34 cellular contexts compared by ENCODE assay signal in genomic region chr7:12299367-12299766, GRCh38.
"Had no signal": no experiment of that assay in that cellular context is flagged by ENCODE, and none has a peak within 500 bp of the region (broad histone marks: within the 10 kb centered on the region; RNA-seq: fewer than 3 reads in every experiment).

No MANE protein-coding gene starts in this region.

- H3K9me3 ChIP-seq: MG63 had no signal

- H3K36me3 ChIP-seq: MG63 had no signal

- DNase-seq: Kasumi-1, MG63, MM.1S, NCI-H1048, NCI-H1092, NCI-H1092 treated with DMSO at 0.1 percent for 48 hours, NCI-H1105, NCI-H1105 treated with DMSO at 0.1 percent for 48 hours, NCI-H1417, NCI-H1417 treated with DMSO at 0.1 percent for 48 hours, NCI-H1436, NCI-H1436 treated with DMSO at 0.1 percent for 48 hours, NCI-H146, NCI-H1694, NCI-H1694 treated with DMSO at 0.1 percent for 48 hours, NCI-H187, NCI-H187 treated with DMSO at 0.1 percent for 48 hours, NCI-H1930, NCI-H2029, NCI-H2029 treated with DMSO at 0.1 percent for 48 hours, NCI-H2081, NCI-H2081 treated with DMSO at 0.1 percent for 48 hours, NCI-H2107, NCI-H2171, NCI-H2171 treated with DMSO at 0.1 percent for 48 hours, NCI-H2227 treated with DMSO at 0.1 percent for 48 hours, NCI-H226, NCI-H345, NCI-H446, NCI-H446 treated with DMSO at 0.1 percent for 48 hours, NCI-H510A, NCI-H510A treated with DMSO at 0.1 percent for 48 hours, NCI-H524, NCI-H524 treated with DMSO at 0.1 percent for 48 hours had no signal

- H3K4me3 ChIP-seq: MG63 had no signal

- H3K27me3 ChIP-seq: MG63 had no signal
